8 cellular contexts compared by ENCODE assay signal in genomic region chr5:127959152-127959764, GRCh38.
DNase-seq lines count a peak whose midpoint lies in the region; ATAC-seq, FAIRE-seq and TF ChIP-seq lines count a peak whose summit lies in the region.

No MANE protein-coding gene starts in this region.

- TF ChIP-seq CTCF in AG09319 (IDR thresholded peaks at IDR 0.05; ENCODE audit: low read depth, low read length) (no peak), fibroblast of pulmonary artery (IDR thresholded peaks at IDR 0.05; ENCODE audit: low read length, missing control alignments) (no peak)

- H3K36me3 ChIP-seq in SJSA1 (no peaks in the 10 kb centered on the region), small intestine (ENCODE audit: control insufficient read depth in 2 of 2, insufficient read depth in 2 of 2, low read length in 2 of 2) (no peaks in the 10 kb centered on the region)

- H3K4me3 ChIP-seq in SJSA1 (no peak overlapping the region), fibroblast of pulmonary artery (replicated peaks; ENCODE audit: low read depth, low read length) (no peak overlapping the region), small intestine (ENCODE audit: low read depth in 1 of 2, low read length in 2 of 2) (no peak overlapping the region)

- H3K9me3 ChIP-seq in SJSA1 (replicated peaks) (no peaks in the 10 kb centered on the region), small intestine (ENCODE audit: control insufficient read depth, low read depth) (no peaks in the 10 kb centered on the region)

- ATAC-seq in GM18861 (IDR thresholded peaks at IDR 0.05; ENCODE audit: unreplicated experiment) (no peak), HG03460 (IDR thresholded peaks at IDR 0.05; ENCODE audit: unreplicated experiment) (no peak), HG03039 (IDR thresholded peaks at IDR 0.05; ENCODE audit: unreplicated experiment) (no peak)

- H3K4me1 ChIP-seq in SJSA1 (replicated peaks), result peaks cover 45% of the 10 kb centered on the region
- H3K4me1 ChIP-seq in small intestine (ENCODE audit: control insufficient read depth in 2 of 2, insufficient read depth in 1 of 2, low read depth in 1 of 2, low read length in 1 of 2), result peaks cover 5 to 12% of the 10 kb centered on the region in 2 donors

- WGBS in small intestine, 3 donors, result 7 to 30% (median 15%) methylated on average over 3 of the region's 3 CpGs

- FAIRE-seq in small intestine (lab: Jason Lieb, UNC), result no peak

- peak; percentile 44 for DNase-seq in AG09319 (ENCODE audit: extremely low read depth, low read depth)
- DNase-seq in LoVo (ENCODE audit: low spot score), result peak; percentile 92
- DNase-seq in SJSA1 (ENCODE audit: low read depth in 1 of 2, low spot score in 2 of 2), result peak; percentile 91 to 95
- peak; percentile 87 for DNase-seq in fibroblast of pulmonary artery (ENCODE audit: low read depth)
- DNase-seq in small intestine, result peak; percentile 62

- H3K27ac ChIP-seq in SJSA1 (peak overlapping the region; percentile 0; the same call in 1 of the 2 replicates), small intestine (ENCODE audit: low read depth in 1 of 2, low read length in 1 of 2) (peak overlapping the region in 1 of 2 donors; percentile 71)

- H3K27me3 ChIP-seq in SJSA1 (replicated peaks), result no peaks in the 10 kb centered on the region
- no peaks in the 10 kb centered on the region for H3K27me3 ChIP-seq in small intestine (ENCODE audit: control insufficient read depth in 2 of 2, insufficient read depth in 2 of 2, low read length in 2 of 2)
